8 cellular contexts compared by ENCODE assay signal in the genomic region with DNA sequence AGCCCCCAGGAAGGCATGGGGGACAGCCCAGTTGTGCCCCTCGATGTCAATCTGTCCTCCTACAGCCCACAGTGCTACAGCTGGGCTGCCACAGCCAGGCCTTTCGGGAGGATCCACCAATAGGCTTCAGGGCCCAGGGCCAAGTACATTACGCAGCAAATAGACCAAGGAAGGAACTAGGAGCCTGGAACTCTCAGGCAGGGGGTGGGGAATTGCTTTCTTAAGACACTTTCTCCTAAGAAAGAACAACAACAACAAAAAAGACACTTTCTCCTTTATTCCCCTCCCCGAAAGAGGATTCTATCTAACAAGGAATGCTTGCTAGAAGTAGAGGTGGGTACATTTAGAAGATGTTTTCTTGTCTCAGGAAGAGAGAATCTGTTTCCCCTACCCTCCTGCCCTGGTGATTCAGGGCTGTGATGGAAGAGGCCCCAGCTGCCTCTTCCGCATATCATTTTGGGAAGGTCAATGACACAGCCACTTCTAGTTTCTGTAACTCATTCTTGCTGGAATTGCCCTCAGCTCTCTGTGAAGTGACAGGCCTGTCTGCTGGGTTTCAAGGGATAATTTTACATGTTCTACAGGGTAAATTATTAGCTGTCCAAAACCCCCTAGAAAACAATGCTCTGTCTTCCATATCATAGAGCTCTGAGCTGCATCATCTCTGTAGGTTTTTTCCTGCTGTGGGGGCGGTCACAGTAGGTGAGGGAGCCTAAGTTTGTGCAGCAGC. TPM values are rescaled to one million over a fixed set of nuclear protein-coding genes. Genes with fewer than 3 reads are reported as not detected.
DNase-seq lines count a peak whose midpoint lies in the region; ATAC-seq lines count a peak whose summit lies in the region.

No MANE protein-coding gene starts in this region.

- WGBS in adipose tissue, 3 donors: 20 to 69% (median 22%) methylated on average over 6 of the region's 6 CpGs

- DNase-seq in activated T-cell treated with anti-CD3 and anti-CD28 coated beads for 48 hours (ENCODE audit: low read depth) (peak; percentile 28), M059J (ENCODE audit: low read depth) (peak; percentile 91), hippocampal formation (lab: John Stamatoyannopoulos, UW) (peak; percentile 59 to 74)
- DNase-seq in activated T-cell treated with anti-CD3 and anti-CD28 coated beads, Interleukin-2, amount 50 U/mL, for 1 hour: no peak

- H3K4me3 ChIP-seq in skin epidermis: no peak overlapping the region

- H3K27ac ChIP-seq in adipose tissue (ENCODE audit: low read depth, low read length) (peak overlapping the region; percentile 95), skin epidermis (peak overlapping the region; percentile 74 to 100 (median 97))

- ATAC-seq in HG02588 (IDR thresholded peaks at IDR 0.05; ENCODE audit: unreplicated experiment) (no peak), HG03442 (IDR thresholded peaks at IDR 0.05; ENCODE audit: unreplicated experiment) (no peak)

RNA-seq across cellular contexts. Expression of gene MALAT1, which starts 6.0 kb away (rescaled TPM):
- total RNA-seq in M059J (2014; rRNA removed; shearing (Covaris generic)): 370 and 608 TPM in 2 replicates
- 1,000 to 10,000 TPM in 1 of 3 donors, 100 to 1,000 TPM in 1, 10 to 100 TPM in 1; 88.8 to 1,293 (median 187) TPM for polyA plus RNA-seq in adipose tissue

RNA-seq across cellular contexts. Expression of gene SCYL1, which starts 32.1 kb away (rescaled TPM):
- total RNA-seq in M059J (2014; rRNA removed; shearing (Covaris generic)): 59.7 and 96.5 TPM in 2 replicates
- polyA plus RNA-seq in adipose tissue: 10 to 100 TPM; 55.1 to 77.2 (median 63.0) TPM
